In genomic region chr1:6554031-6554906, GRCh38 we compare ENCODE assay signal across 8 cellular contexts. TPM values are rescaled to one million over a fixed set of nuclear protein-coding genes. Genes with fewer than 3 reads are reported as not detected.
A peak's percentile ranks its signal among the peaks of the same experiment; 100 is the strongest.
DNase-seq lines count a peak whose midpoint lies in the region; ATAC-seq lines count a peak whose summit lies in the region.

Gene NOL9, minus strand, starts transcription at chr1:6554513. Its CDS starts 11 bp downstream, at chr1:6554502.

- H3K9me3 ChIP-seq in mesodermal cell (ENCODE audit: control insufficient read depth, low read length) = no peaks in the 10 kb centered on the region

- H3K4me1 ChIP-seq in mesodermal cell (ENCODE audit: control insufficient read depth, insufficient read depth, low read length, poor library complexity, severe bottlenecking) = peaks cover 7% of the 10 kb centered on the region

- ATAC-seq in GM21360 (IDR thresholded peaks at IDR 0.05; ENCODE audit: unreplicated experiment) = peak; percentile 89
- peak; percentile 98 for ATAC-seq in activated CD8-positive, alpha-beta memory T cell treated with anti-CD3 and anti-CD28 coated beads, Interleukin-2, amount 10 ng/mL, durations not matched to agents 7 days and 5 days

- peak within 1 kb of the TSS; percentile 100 for H3K4me3 ChIP-seq in mesodermal cell (ENCODE audit: extremely low read depth, insufficient read depth, low read length, poor library complexity, severe bottlenecking)

- in situ Hi-C loops in Caki2 (cut with HindIII; ENCODE audit: low pct_unique_long_range_greater_than_20kb, low sequenced_read_pairs) (no loop called here), endometrial microvascular endothelial cells (cut with HindIII; ENCODE audit: inconsistent ontology term, low pct_unique_long_range_greater_than_20kb, low sequenced_read_pairs) (no loop called here)

- WGBS in mesodermal cell (ENCODE audit: insufficient coverage in 2 of 2), 2 experiments = 4% methylated on average over 75 to 76 of the region's 87 CpGs

- no peaks in the 10 kb centered on the region for H3K27me3 Mint-ChIP-seq in activated CD8-positive, alpha-beta memory T cell treated with anti-CD3 and anti-CD28 coated beads, Interleukin-2, amount 10 ng/mL, durations not matched to agents 7 days and 5 days

- peak within 1 kb of the TSS; percentile 76 for H3K4me3 Mint-ChIP-seq in activated CD8-positive, alpha-beta memory T cell treated with anti-CD3 and anti-CD28 coated beads, Interleukin-2, amount 10 ng/mL, durations not matched to agents 7 days and 5 days

- peaks cover 18% of the 10 kb centered on the region for H3K36me3 ChIP-seq in mesodermal cell (ENCODE audit: control insufficient read depth, insufficient read depth, low read length)

- H3K4me1 Mint-ChIP-seq in activated CD8-positive, alpha-beta memory T cell treated with anti-CD3 and anti-CD28 coated beads, Interleukin-2, amount 10 ng/mL, durations not matched to agents 7 days and 5 days = peaks cover 19% of the 10 kb centered on the region

- DNase-seq in Caki2 (ENCODE audit: low read depth) = peak; percentile 89
- DNase-seq in HT1080 (ENCODE audit: low read depth) = peak; percentile 87
- peak; percentile 79 for DNase-seq in NOMO-1 treated with dmso at 0.1 percent for 144 hours (lab: John Stamatoyannopoulos, UW; ENCODE audit: unreplicated experiment)
- DNase-seq in activated CD8-positive, alpha-beta memory T cell treated with anti-CD3 and anti-CD28 coated beads, Interleukin-2, amount 10 ng/mL, durations not matched to agents 7 days and 5 days = peak; percentile 97
- DNase-seq in stimulated activated CD8-positive, alpha-beta memory T cell treated with anti-CD3 and anti-CD28 coated beads, Interleukin-15, amount 100 ng/mL, for 4 hours (ENCODE audit: low read depth in 2 of 2) = peak; percentile 88 to 89

- H3K36me3 Mint-ChIP-seq in activated CD8-positive, alpha-beta memory T cell treated with anti-CD3 and anti-CD28 coated beads, Interleukin-2, amount 10 ng/mL, durations not matched to agents 7 days and 5 days = peaks cover 11% of the 10 kb centered on the region

- H3K27ac Mint-ChIP-seq in activated CD8-positive, alpha-beta memory T cell treated with anti-CD3 and anti-CD28 coated beads, Interleukin-2, amount 10 ng/mL, durations not matched to agents 7 days and 5 days = peak within 1 kb of the TSS; percentile 64

- H3K9me3 Mint-ChIP-seq in activated CD8-positive, alpha-beta memory T cell treated with anti-CD3 and anti-CD28 coated beads, Interleukin-2, amount 10 ng/mL, durations not matched to agents 7 days and 5 days (ENCODE audit: low read depth) = no peaks in the 10 kb centered on the region

- peak within 1 kb of the TSS; percentile 29 for H3K27ac ChIP-seq in mesodermal cell (ENCODE audit: low read depth, low read length, severe bottlenecking)

- CTCF ChIA-PET in activated CD8-positive, alpha-beta memory T cell treated with anti-CD3 and anti-CD28 coated beads, Interleukin-2, amount 10 ng/mL, durations not matched to agents 7 days and 5 days (lab: Charles Lee) = interaction anchor here (0.7 to 3.0 kb wide), 40 partner anchors 10 to 237 kb away, joined by 3 to 33 read pairs (median 4); partner anchors contain the start of genes DNAJC11, KLHL21, PLEKHG5 and THAP3

RNA-seq across cellular contexts. Expression of gene NOL9, which starts in this region (rescaled TPM):
- 11.2 and 25.5 TPM in 2 replicates for total RNA-seq in Caki2 (2014; rRNA removed; shearing (Covaris generic); ENCODE audit: low replicate concordance)
- total RNA-seq in HT1080 (2014; rRNA removed; shearing (Covaris generic)) = 35.5 and 44.3 TPM in 2 replicates
- 22.9 and 25.1 TPM in 2 replicates for polyA plus RNA-seq in HT1080 (2015; cell fraction: cytosol; rRNA removed)
- 62.7 and 66.0 TPM in 2 replicates for polyA plus RNA-seq in HT1080 (2015; cell fraction: nucleus; rRNA removed)
- total RNA-seq in activated CD8-positive, alpha-beta memory T cell treated with anti-CD3 and anti-CD28 coated beads, Interleukin-2, amount 10 ng/mL, durations not matched to agents 7 days and 5 days = 10 to 100 TPM; 32.5 to 39.1 TPM
- total RNA-seq in endometrial microvascular endothelial cells (ENCODE audit: inconsistent ontology term) = 44.9 TPM
- 10.1 TPM for polyA plus RNA-seq in mesodermal cell (2013, experiment 1 of 2)
- 10.1 TPM for polyA plus RNA-seq in mesodermal cell (2013, experiment 2 of 2)

Comparison
In these comparisons a context has a peak if more than half of its experiments do, and no peak if none do; other contexts are left out.
1. Peak in every context shown above with its lines: DNase-seq, ATAC-seq, H3K4me3 ChIP-seq and H3K27ac ChIP-seq.